8 cellular contexts compared by ENCODE assay signal in the genomic region with DNA sequence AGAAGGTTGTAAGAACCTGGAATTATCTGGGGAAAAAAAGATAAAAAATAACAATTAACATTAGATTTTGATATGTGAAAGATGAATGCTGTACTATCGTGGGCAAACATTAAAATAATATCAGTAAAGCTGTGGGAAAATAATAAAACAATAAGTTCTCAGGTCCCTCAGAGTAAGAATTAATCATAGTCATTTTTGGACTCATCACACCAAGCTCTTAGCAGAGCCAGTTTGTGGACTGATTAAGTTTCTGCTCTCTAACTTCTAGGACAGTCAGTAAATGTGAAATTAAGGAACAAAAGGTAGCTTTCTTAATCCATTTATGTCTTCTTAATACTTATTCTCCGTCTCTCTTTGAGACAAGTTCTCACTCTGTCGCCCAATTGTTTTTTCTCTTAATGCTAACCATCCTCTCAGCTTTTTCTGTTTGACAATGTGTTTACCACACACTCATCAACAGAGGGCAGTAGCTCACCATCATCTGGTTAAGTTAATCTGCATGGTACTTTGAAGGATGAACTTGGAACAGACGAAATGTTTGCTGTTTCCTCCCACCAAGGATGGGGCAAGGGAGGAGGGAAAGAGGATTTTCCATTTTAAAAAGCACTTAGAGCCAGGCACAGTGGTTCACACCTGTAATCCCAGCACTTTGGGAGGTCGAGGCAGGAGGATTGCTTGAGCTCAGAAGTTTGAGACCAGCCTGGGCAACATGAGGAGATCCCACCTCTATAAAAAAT.
DNase-seq lines count a peak whose midpoint lies in the region; ATAC-seq and TF ChIP-seq lines count a peak whose summit lies in the region.

No MANE protein-coding gene starts in this region.

- TF ChIP-seq CTCF in AG09319 (IDR thresholded peaks at IDR 0.05; ENCODE audit: low read depth, low read length) = peak; percentile 86
- peak; percentile 70 for TF ChIP-seq CTCF in GM12875 (IDR thresholded peaks at IDR 0.05; ENCODE audit: borderline replicate concordance, insufficient read depth, low read depth, low read length)

- DNase-seq in AG09319 (ENCODE audit: extremely low read depth, low read depth) (peak; percentile 60), MV-4-11 (lab: John Stamatoyannopoulos, UW) (peak; percentile 71), brain pericyte (ENCODE audit: low read depth, low spot score) (peak; percentile 48), iPS-NIHi7 (ENCODE audit: extremely low spot score) (peak; percentile 57)
- peak; percentile 14 to 51 for DNase-seq in stimulated activated CD4-positive, alpha-beta T cell treated with anti-CD3 and anti-CD28 coated beads, Interleukin-2, amount 100 ng/mL, for 24 hours

- ATAC-seq in HG02623 (IDR thresholded peaks at IDR 0.05; ENCODE audit: unreplicated experiment) = peak; percentile 86
- ATAC-seq in SK-N-SH treated with all-trans-retinoic acid at 6 μM for 48 hours = peak; percentile 89

- no peak overlapping the region for H3K4me3 ChIP-seq in GM12875 (ENCODE audit: low read depth, low read length)

TF ChIP-seq in SK-N-SH treated with all-trans-retinoic acid at 6 μM for 48 hours, 23 proteins besides CTCF, POLR2A, EP300 and RAD21:
- TF ChIP-seq ISL1 (CRISPR knock-in tag; IDR thresholded peaks at IDR 0.05) = no peak
- no peak for TF ChIP-seq ARNTL (CRISPR knock-in tag; IDR thresholded peaks at IDR 0.05; ENCODE audit: borderline replicate concordance, low read depth)
- no peak for TF ChIP-seq ESRRG (CRISPR knock-in tag; IDR thresholded peaks at IDR 0.05)
- TF ChIP-seq, protein P1, sequence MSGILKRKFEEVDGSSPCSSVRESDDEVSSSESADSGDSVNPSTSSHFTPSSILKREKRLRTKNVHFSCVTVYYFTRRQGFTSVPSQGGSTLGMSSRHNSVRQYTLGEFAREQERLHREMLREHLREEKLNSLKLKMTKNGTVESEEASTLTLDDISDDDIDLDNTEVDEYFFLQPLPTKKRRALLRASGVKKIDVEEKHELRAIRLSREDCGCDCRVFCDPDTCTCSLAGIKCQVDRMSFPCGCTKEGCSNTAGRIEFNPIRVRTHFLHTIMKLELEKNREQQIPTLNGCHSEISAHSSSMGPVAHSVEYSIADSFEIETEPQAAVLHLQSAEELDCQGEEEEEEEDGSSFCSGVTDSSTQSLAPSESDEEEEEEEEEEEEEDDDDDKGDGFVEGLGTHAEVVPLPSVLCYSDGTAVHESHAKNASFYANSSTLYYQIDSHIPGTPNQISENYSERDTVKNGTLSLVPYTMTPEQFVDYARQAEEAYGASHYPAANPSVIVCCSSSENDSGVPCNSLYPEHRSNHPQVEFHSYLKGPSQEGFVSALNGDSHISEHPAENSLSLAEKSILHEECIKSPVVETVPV (CRISPR knock-in tag; IDR thresholded peaks at IDR 0.05) = no peak
- TF ChIP-seq TOX (CRISPR knock-in tag; IDR thresholded peaks at IDR 0.05; ENCODE audit: borderline replicate concordance) = no peak
- TF ChIP-seq, protein P2, sequence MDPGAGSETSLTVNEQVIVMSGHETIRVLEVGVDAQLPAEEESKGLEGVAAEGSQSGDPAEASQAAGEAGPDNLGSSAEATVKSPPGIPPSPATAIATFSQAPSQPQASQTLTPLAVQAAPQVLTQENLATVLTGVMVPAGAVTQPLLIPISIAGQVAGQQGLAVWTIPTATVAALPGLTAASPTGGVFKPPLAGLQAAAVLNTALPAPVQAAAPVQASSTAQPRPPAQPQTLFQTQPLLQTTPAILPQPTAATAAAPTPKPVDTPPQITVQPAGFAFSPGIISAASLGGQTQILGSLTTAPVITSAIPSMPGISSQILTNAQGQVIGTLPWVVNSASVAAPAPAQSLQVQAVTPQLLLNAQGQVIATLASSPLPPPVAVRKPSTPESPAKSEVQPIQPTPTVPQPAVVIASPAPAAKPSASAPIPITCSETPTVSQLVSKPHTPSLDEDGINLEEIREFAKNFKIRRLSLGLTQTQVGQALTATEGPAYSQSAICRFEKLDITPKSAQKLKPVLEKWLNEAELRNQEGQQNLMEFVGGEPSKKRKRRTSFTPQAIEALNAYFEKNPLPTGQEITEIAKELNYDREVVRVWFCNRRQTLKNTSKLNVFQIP (CRISPR knock-in tag; IDR thresholded peaks at IDR 0.05; ENCODE audit: borderline replicate concordance, low read depth) = no peak
- TF ChIP-seq, protein P3, sequence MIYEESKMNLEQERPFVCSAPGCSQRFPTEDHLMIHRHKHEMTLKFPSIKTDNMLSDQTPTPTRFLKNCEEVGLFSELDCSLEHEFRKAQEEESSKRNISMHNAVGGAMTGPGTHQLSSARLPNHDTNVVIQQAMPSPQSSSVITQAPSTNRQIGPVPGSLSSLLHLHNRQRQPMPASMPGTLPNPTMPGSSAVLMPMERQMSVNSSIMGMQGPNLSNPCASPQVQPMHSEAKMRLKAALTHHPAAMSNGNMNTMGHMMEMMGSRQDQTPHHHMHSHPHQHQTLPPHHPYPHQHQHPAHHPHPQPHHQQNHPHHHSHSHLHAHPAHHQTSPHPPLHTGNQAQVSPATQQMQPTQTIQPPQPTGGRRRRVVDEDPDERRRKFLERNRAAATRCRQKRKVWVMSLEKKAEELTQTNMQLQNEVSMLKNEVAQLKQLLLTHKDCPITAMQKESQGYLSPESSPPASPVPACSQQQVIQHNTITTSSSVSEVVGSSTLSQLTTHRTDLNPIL (CRISPR knock-in tag; IDR thresholded peaks at IDR 0.05; ENCODE audit: low read depth) = no peak
- no peak for TF ChIP-seq CSDC2 (CRISPR knock-in tag; IDR thresholded peaks at IDR 0.05)
- TF ChIP-seq SNAI2 (CRISPR knock-in tag; IDR thresholded peaks at IDR 0.05) = no peak
- TF ChIP-seq ZFP30 (CRISPR knock-in tag; IDR thresholded peaks at IDR 0.05) = no peak
- no peak for TF ChIP-seq RARB (CRISPR knock-in tag; IDR thresholded peaks at IDR 0.05)
- TF ChIP-seq, protein P4, sequence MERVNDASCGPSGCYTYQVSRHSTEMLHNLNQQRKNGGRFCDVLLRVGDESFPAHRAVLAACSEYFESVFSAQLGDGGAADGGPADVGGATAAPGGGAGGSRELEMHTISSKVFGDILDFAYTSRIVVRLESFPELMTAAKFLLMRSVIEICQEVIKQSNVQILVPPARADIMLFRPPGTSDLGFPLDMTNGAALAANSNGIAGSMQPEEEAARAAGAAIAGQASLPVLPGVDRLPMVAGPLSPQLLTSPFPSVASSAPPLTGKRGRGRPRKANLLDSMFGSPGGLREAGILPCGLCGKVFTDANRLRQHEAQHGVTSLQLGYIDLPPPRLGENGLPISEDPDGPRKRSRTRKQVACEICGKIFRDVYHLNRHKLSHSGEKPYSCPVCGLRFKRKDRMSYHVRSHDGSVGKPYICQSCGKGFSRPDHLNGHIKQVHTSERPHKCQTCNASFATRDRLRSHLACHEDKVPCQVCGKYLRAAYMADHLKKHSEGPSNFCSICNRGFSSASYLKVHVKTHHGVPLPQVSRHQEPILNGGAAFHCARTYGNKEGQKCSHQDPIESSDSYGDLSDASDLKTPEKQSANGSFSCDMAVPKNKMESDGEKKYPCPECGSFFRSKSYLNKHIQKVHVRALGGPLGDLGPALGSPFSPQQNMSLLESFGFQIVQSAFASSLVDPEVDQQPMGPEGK (CRISPR knock-in tag; IDR thresholded peaks at IDR 0.05; ENCODE audit: borderline replicate concordance) = no peak
- TF ChIP-seq ZC3H10 (CRISPR knock-in tag; IDR thresholded peaks at IDR 0.05) = no peak
- no peak for TF ChIP-seq ZNF565 (CRISPR knock-in tag; conservative IDR thresholded peaks at IDR 0.05; ENCODE audit: low read depth)
- TF ChIP-seq ZNF8 (CRISPR knock-in tag; IDR thresholded peaks at IDR 0.05) = no peak
- TF ChIP-seq, protein P5, sequence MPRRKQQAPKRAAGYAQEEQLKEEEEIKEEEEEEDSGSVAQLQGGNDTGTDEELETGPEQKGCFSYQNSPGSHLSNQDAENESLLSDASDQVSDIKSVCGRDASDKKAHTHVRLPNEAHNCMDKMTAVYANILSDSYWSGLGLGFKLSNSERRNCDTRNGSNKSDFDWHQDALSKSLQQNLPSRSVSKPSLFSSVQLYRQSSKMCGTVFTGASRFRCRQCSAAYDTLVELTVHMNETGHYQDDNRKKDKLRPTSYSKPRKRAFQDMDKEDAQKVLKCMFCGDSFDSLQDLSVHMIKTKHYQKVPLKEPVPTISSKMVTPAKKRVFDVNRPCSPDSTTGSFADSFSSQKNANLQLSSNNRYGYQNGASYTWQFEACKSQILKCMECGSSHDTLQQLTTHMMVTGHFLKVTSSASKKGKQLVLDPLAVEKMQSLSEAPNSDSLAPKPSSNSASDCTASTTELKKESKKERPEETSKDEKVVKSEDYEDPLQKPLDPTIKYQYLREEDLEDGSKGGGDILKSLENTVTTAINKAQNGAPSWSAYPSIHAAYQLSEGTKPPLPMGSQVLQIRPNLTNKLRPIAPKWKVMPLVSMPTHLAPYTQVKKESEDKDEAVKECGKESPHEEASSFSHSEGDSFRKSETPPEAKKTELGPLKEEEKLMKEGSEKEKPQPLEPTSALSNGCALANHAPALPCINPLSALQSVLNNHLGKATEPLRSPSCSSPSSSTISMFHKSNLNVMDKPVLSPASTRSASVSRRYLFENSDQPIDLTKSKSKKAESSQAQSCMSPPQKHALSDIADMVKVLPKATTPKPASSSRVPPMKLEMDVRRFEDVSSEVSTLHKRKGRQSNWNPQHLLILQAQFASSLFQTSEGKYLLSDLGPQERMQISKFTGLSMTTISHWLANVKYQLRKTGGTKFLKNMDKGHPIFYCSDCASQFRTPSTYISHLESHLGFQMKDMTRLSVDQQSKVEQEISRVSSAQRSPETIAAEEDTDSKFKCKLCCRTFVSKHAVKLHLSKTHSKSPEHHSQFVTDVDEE (CRISPR knock-in tag; IDR thresholded peaks at IDR 0.05) = no peak
- no peak for TF ChIP-seq OSR1 (CRISPR knock-in tag; IDR thresholded peaks at IDR 0.05)
- no peak for TF ChIP-seq TCF4 (CRISPR knock-in tag; IDR thresholded peaks at IDR 0.05; ENCODE audit: borderline replicate concordance)
- TF ChIP-seq PPARA (CRISPR knock-in tag; IDR thresholded peaks at IDR 0.05; ENCODE audit: borderline replicate concordance) = no peak
